ENCODE assay signal across 20 cellular contexts in the genomic region with DNA sequence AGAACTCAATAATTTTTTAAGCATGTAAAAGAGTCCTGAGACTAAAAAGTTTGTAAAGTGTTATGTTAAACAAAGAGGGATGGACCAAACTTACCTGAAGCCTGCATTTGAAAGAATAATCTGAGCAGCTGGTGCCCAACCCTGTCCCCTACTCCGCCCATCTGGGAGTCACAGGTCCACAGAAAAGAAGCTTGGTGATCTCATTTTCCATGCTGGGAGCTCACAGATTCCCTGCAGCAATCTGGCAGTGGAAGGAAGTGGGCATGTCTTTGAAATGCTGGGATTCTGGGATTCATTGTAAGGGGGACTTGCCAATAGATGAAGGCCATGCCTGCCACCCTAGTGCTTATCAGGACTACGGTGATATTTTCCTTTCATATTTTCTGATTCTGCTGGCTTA. TPM values are rescaled to one million over a fixed set of nuclear protein-coding genes. Genes with fewer than 3 reads are reported as not detected.
DNase-seq lines count a peak whose midpoint lies in the region; ATAC-seq and TF ChIP-seq lines count a peak whose summit lies in the region.
"Had no signal": no experiment of that assay in that cellular context is flagged by ENCODE, and none has a peak within 500 bp of the region (broad histone marks: within the 10 kb centered on the region; RNA-seq: fewer than 3 reads in every experiment).

No MANE protein-coding gene starts in this region.

- no peaks in the 10 kb centered on the region for H3K27me3 Mint-ChIP-seq in naive thymus-derived CD8-positive, alpha-beta T cell
- H3K27me3 Mint-ChIP-seq: central memory CD8-positive, alpha-beta T cell had no signal

- no peak for ATAC-seq in naive thymus-derived CD8-positive, alpha-beta T cell
- ATAC-seq: gastrocnemius medialis had no signal

- H3K4me1 Mint-ChIP-seq in naive thymus-derived CD8-positive, alpha-beta T cell = no peaks in the 10 kb centered on the region
- H3K4me1 Mint-ChIP-seq: central memory CD8-positive, alpha-beta T cell had no signal

- no peaks in the 10 kb centered on the region for H3K36me3 Mint-ChIP-seq in naive thymus-derived CD8-positive, alpha-beta T cell

- H3K4me3 Mint-ChIP-seq in naive thymus-derived CD8-positive, alpha-beta T cell = no peak overlapping the region
- H3K4me3 Mint-ChIP-seq: central memory CD8-positive, alpha-beta T cell had no signal

- peaks cover 40% of the 10 kb centered on the region for H3K4me1 ChIP-seq in mesodermal cell (ENCODE audit: control insufficient read depth, insufficient read depth, low read length, poor library complexity, severe bottlenecking)
- H3K4me1 ChIP-seq: gastrocnemius medialis had no signal

- no peak overlapping the region for H3K4me3 ChIP-seq in epithelial cell of esophagus (ENCODE audit: low read length)
- no peak overlapping the region for H3K4me3 ChIP-seq in mesodermal cell (ENCODE audit: extremely low read depth, insufficient read depth, low read length, poor library complexity, severe bottlenecking)
- H3K4me3 ChIP-seq: gastrocnemius medialis had no signal

- TF ChIP-seq CTCF in epithelial cell of esophagus (IDR thresholded peaks at IDR 0.05; ENCODE audit: insufficient read depth, low read depth, low read length, missing control alignments) = no peak

- 81 to 83% methylated on average over 2 of the region's 2 CpGs for WGBS in mesodermal cell (ENCODE audit: insufficient coverage in 2 of 2), 2 experiments

- no peak overlapping the region for H3K27ac Mint-ChIP-seq in naive thymus-derived CD8-positive, alpha-beta T cell
- H3K27ac Mint-ChIP-seq: activated T-helper 2 cell treated with anti-CD3 and anti-CD28 coated beads, Interferon-gamma antibody, Interleukin-2, Interleukin-4, amounts not matched to agents 10 μg/mL and 5 μg/mL and 100 μg/mL, durations not matched to agents 14 hours and 24 hours and 36 hours had no signal

- H3K36me3 ChIP-seq in mesodermal cell (ENCODE audit: control insufficient read depth, insufficient read depth, low read length) = peaks cover 15% of the 10 kb centered on the region
- H3K36me3 ChIP-seq: gastrocnemius medialis had no signal

- H3K27ac ChIP-seq in mesodermal cell (ENCODE audit: low read depth, low read length, severe bottlenecking) = peak overlapping the region; percentile 24
- H3K27ac ChIP-seq: 22Rv1, C4-2B, gastrocnemius medialis, KMS-11 had no signal

- H3K9me3 Mint-ChIP-seq in naive thymus-derived CD8-positive, alpha-beta T cell = peaks cover 0 to 10% (median 0%) of the 10 kb centered on the region in 9 donors
- H3K9me3 Mint-ChIP-seq: activated T-helper 2 cell treated with anti-CD3 and anti-CD28 coated beads, Interferon-gamma antibody, Interleukin-2, Interleukin-4, amounts not matched to agents 10 μg/mL and 5 μg/mL and 100 μg/mL, durations not matched to agents 14 hours and 24 hours and 36 hours; central memory CD8-positive, alpha-beta T cell; nephron had no signal

- DNase-seq in DMS 273 (lab: John Stamatoyannopoulos, UW; ENCODE audit: unreplicated experiment) (peak; percentile 33), DMS 273 treated with DMSO at 0.1 percent for 48 hours (lab: John Stamatoyannopoulos, UW) (no peak), NCI-H2171 treated with DMSO at 0.1 percent for 48 hours (lab: John Stamatoyannopoulos, UW) (peak; percentile 64), epithelial cell of esophagus (ENCODE audit: low read depth) (peak; percentile 54), ecto neural progenitor cell (ENCODE audit: low spot score) (no peak), NCI-H1092 (lab: John Stamatoyannopoulos, UW) (no peak)
- no peak for DNase-seq in naive thymus-derived CD8-positive, alpha-beta T cell
- DNase-seq: activated CD4-positive, CD25-positive, alpha-beta regulatory T cell; gastrocnemius medialis; NCI-H1105 treated with DMSO at 0.1 percent for 48 hours; SIG-M5; stimulated activated naive CD4-positive, alpha-beta T cell treated with Interleukin-2 at 50 U/mL for 16 hours; trophoblast cell had no signal

- POLR2A ChIA-PET in naive thymus-derived CD8-positive, alpha-beta T cell (lab: Charles Lee) = no interaction called here

- H3K9me3 ChIP-seq in mesodermal cell (ENCODE audit: control insufficient read depth, low read length) = no peaks in the 10 kb centered on the region
- H3K9me3 ChIP-seq: gastrocnemius medialis had no signal

RNA-seq across cellular contexts. Expression of a gene that starts 17.9 kb away (rescaled TPM):
- polyA plus RNA-seq in mesodermal cell (2013, experiment 1 of 2) = 203 TPM
- polyA plus RNA-seq in mesodermal cell (2013, experiment 2 of 2) = 184 TPM
- total RNA-seq in naive thymus-derived CD8-positive, alpha-beta T cell = not detected
- polyA plus RNA-seq in naive thymus-derived CD8-positive, alpha-beta T cell = not detected
- total RNA-seq: activated T-helper 2 cell treated with anti-CD3 and anti-CD28 coated beads, Interferon-gamma antibody, Interleukin-2, Interleukin-4, amounts not matched to agents 10 μg/mL and 5 μg/mL and 100 μg/mL, durations not matched to agents 14 hours and 24 hours and 36 hours had no signal

Comparison
In these comparisons a context has a peak if more than half of its experiments do, and no peak if none do; other contexts are left out.
1. DNase-seq: peak in DMS 273 (single experiment), NCI-H2171 treated with DMSO at 0.1 percent for 48 hours (single experiment) and epithelial cell of esophagus (single experiment); none in DMS 273 treated with DMSO at 0.1 percent for 48 hours (single experiment), ecto neural progenitor cell (single experiment), naive thymus-derived CD8-positive, alpha-beta T cell (0 of 10) and NCI-H1092 (single experiment).